In genomic region chr21:45317401-45318145, GRCh38 we compare ENCODE assay signal across 10 cellular contexts. TPM values are rescaled to one million over a fixed set of nuclear protein-coding genes. Genes with fewer than 3 reads are reported as not detected.
DNase-seq lines count a peak whose midpoint lies in the region; ATAC-seq and TF ChIP-seq lines count a peak whose summit lies in the region.
"Had no signal": no experiment of that assay in that cellular context is flagged by ENCODE, and none has a peak within 500 bp of the region (broad histone marks: within the 10 kb centered on the region; RNA-seq: fewer than 3 reads in every experiment).

No MANE protein-coding gene starts in this region.

- in situ Hi-C loops in astrocyte of the spinal cord (cut with HindIII; ENCODE audit: low sequenced_read_pairs): no loop called here

- 75% methylated on average over 17 of the region's 17 CpGs for WGBS in right cardiac atrium

- H3K9me3 ChIP-seq in right cardiac atrium (ENCODE audit: control insufficient read depth, low read length) (no peaks in the 10 kb centered on the region), skeletal muscle tissue (ENCODE audit: control insufficient read depth in 3 of 3, low read length in 3 of 3) (no peaks in the 10 kb centered on the region)

- H3K27me3 Mint-ChIP-seq in immature natural killer cell (ENCODE audit: low read depth in 3 of 3): peaks cover 0 to 8% (median 2%) of the 10 kb centered on the region in 3 donors

- ATAC-seq in right cardiac atrium (peak in 1 of 2 donors; percentile 5), GM19324 (IDR thresholded peaks at IDR 0.05; ENCODE audit: low FRiP score, unreplicated experiment) (no peak)

- H3K4me1 ChIP-seq in right cardiac atrium (ENCODE audit: control insufficient read depth, insufficient read depth, low read length): peaks cover 11% of the 10 kb centered on the region
- H3K4me1 ChIP-seq in skeletal muscle tissue (ENCODE audit: control insufficient read depth in 3 of 3, insufficient read depth in 3 of 3, low read length in 3 of 3): peaks cover 25 to 46% (median 38%) of the 10 kb centered on the region in 3 donors

- H3K4me3 ChIP-seq in astrocyte of the spinal cord (ENCODE audit: low read depth, low read length) (no peak overlapping the region), right cardiac atrium (ENCODE audit: low read length) (no peak overlapping the region), skeletal muscle tissue (ENCODE audit: low read length in 3 of 3) (no peak overlapping the region)

- intact Hi-C loops in right cardiac atrium (cut with DNase I): no loop called here

- no peaks in the 10 kb centered on the region for H3K36me3 Mint-ChIP-seq in immature natural killer cell

- no peak overlapping the region for H3K4me3 Mint-ChIP-seq in immature natural killer cell

- no peak overlapping the region for H3K9ac ChIP-seq in skeletal muscle tissue (ENCODE audit: low read depth in 1 of 3, low read length in 3 of 3)

- peak overlapping the region in 1 of 6 donors; percentile 50 for H3K27ac Mint-ChIP-seq in immature natural killer cell

- no peaks in the 10 kb centered on the region for H3K9me3 Mint-ChIP-seq in immature natural killer cell

- DNase-seq in ELR (ENCODE audit: low read depth) (peak; percentile 89), astrocyte of the spinal cord (ENCODE audit: low read depth, low spot score) (peak; percentile 81), right cardiac atrium (peak; percentile 38 to 60 (median 55)), immature natural killer cell (no peak), SK-N-DZ (ENCODE audit: low spot score) (no peak), NCI-H2196 (lab: John Stamatoyannopoulos, UW; ENCODE audit: unreplicated experiment) (no peak)
- DNase-seq: DND-41 had no signal

- H3K27ac ChIP-seq in right cardiac atrium (ENCODE audit: low read length) (peak overlapping the region; percentile 49), skeletal muscle tissue (ENCODE audit: low read depth, low read length) (peak overlapping the region; percentile 83)
- H3K27ac ChIP-seq: VCaP had no signal

- TF ChIP-seq CTCF in astrocyte of the spinal cord (IDR thresholded peaks at IDR 0.05; ENCODE audit: low read depth, low read length): no peak

- no peaks in the 10 kb centered on the region for H3K27me3 ChIP-seq in right cardiac atrium (ENCODE audit: control insufficient read depth, insufficient read depth)
- peaks cover 3 to 16% (median 16%) of the 10 kb centered on the region in 3 donors for H3K27me3 ChIP-seq in skeletal muscle tissue (ENCODE audit: control insufficient read depth in 3 of 3, insufficient read depth in 3 of 3, low read length in 3 of 3)

- no peaks in the 10 kb centered on the region for H3K4me1 Mint-ChIP-seq in immature natural killer cell

- no peaks in the 10 kb centered on the region for H3K36me3 ChIP-seq in skeletal muscle tissue (ENCODE audit: control insufficient read depth in 3 of 3, insufficient read depth in 3 of 3, low read length in 3 of 3)

RNA-seq across cellular contexts. Expression of gene POFUT2, which starts 29.9 kb away (rescaled TPM):
- total RNA-seq in right cardiac atrium (10 to 100 TPM; 16.0 to 20.3 (median 19.1) TPM), skeletal muscle tissue (18.3 TPM)
- polyA plus RNA-seq in right cardiac atrium (14.1 TPM), immature natural killer cell (1 to 10 TPM; 1.1 to 5.2 (median 4.7) TPM)
- polyA plus RNA-seq in SK-N-DZ (2014; cell fraction: cytosol; rRNA removed): 13.5 and 16.8 TPM in 2 replicates
- 68.2 and 72.8 TPM in 2 replicates for polyA plus RNA-seq in SK-N-DZ (2014; cell fraction: nucleus; rRNA removed)

Comparison
In these comparisons a context has a peak if more than half of its experiments do, and no peak if none do; other contexts are left out.
1. DNase-seq: peak in ELR (single experiment), astrocyte of the spinal cord (single experiment) and right cardiac atrium (3 of 3); none in immature natural killer cell (0 of 3), SK-N-DZ (single experiment) and NCI-H2196 (single experiment).